Comparison of ENCODE assay signal across 1 cellular context in genomic region chr7:192701-193536, GRCh38.
TF ChIP-seq lines count a peak whose summit lies in the region.

No MANE protein-coding gene starts in this region.

TF ChIP-seq in HepG2, 621 proteins besides CTCF, POLR2A, EP300 and RAD21 (continued from another document and continues in another):
- TF ChIP-seq ZNF609 (CRISPR knock-in tag; IDR thresholded peaks at IDR 0.05; ENCODE audit: borderline replicate concordance) (no peak), YY1 (IDR thresholded peaks at IDR 0.05; ENCODE audit: insufficient read depth, insufficient replicate concordance, low read depth, low read length) (peak; percentile 33), MAZ (IDR thresholded peaks at IDR 0.05; ENCODE audit: borderline replicate concordance, low read depth, low read length) (no peak), MAZ (CRISPR knock-in tag; IDR thresholded peaks at IDR 0.05; ENCODE audit: low read depth) (no peak), NFE2 (CRISPR knock-in tag; IDR thresholded peaks at IDR 0.05) (no peak), ZNF687 (CRISPR knock-in tag; IDR thresholded peaks at IDR 0.05) (no peak; the same call in 1 of the 2 replicates), SCMH1 (CRISPR knock-in tag; IDR thresholded peaks at IDR 0.05; ENCODE audit: borderline replicate concordance) (no peak), GFI1 (CRISPR knock-in tag; IDR thresholded peaks at IDR 0.05; ENCODE audit: borderline replicate concordance) (no peak), MIER2 (CRISPR knock-in tag; IDR thresholded peaks at IDR 0.05) (no peak), ZBTB42 (CRISPR knock-in tag; IDR thresholded peaks at IDR 0.05) (no peak), SKI (IDR thresholded peaks at IDR 0.05; ENCODE audit: partially characterized antibody) (peak; percentile 25), PLSCR1 (CRISPR knock-in tag; IDR thresholded peaks at IDR 0.05; ENCODE audit: borderline replicate concordance) (no peak), ZNF17 (CRISPR knock-in tag; IDR thresholded peaks at IDR 0.05) (no peak), ZFP82 (CRISPR knock-in tag; IDR thresholded peaks at IDR 0.05; ENCODE audit: borderline replicate concordance) (no peak), ZNF441 (CRISPR knock-in tag; IDR thresholded peaks at IDR 0.05; ENCODE audit: borderline replicate concordance) (0 out of 2 replicates have a peak, but pooled peaks have one; percentile 35), RNF2 (conservative IDR thresholded peaks at IDR 0.05; ENCODE audit: low read depth) (0 out of 2 replicates have a peak, but pooled peaks have one; percentile 33), SRY (CRISPR knock-in tag; IDR thresholded peaks at IDR 0.05) (0 out of 2 replicates have a peak, but pooled peaks have one; percentile 10), TBX3 (IDR thresholded peaks at IDR 0.05; ENCODE audit: borderline replicate concordance) (no peak), ZNF33A (CRISPR knock-in tag; IDR thresholded peaks at IDR 0.05; ENCODE audit: borderline replicate concordance) (no peak), KDM6A (CRISPR knock-in tag; IDR thresholded peaks at IDR 0.05; ENCODE audit: low read depth) (no peak), ZBTB43 (CRISPR knock-in tag; conservative IDR thresholded peaks at IDR 0.05) (no peak; the same call in 1 of the 2 replicates), CC2D1A (CRISPR knock-in tag; IDR thresholded peaks at IDR 0.05) (no peak), TFDP1 (CRISPR knock-in tag; IDR thresholded peaks at IDR 0.05; ENCODE audit: borderline replicate concordance) (peak; percentile 12; the same call in 1 of the 2 replicates), GZF1 (CRISPR knock-in tag; IDR thresholded peaks at IDR 0.05) (no peak), GABPB1 (CRISPR knock-in tag; IDR thresholded peaks at IDR 0.05) (no peak), SNRNP70 (IDR thresholded peaks at IDR 0.05; ENCODE audit: low read depth, low read length) (no peak), ZNF564 (CRISPR knock-in tag; IDR thresholded peaks at IDR 0.05) (0 out of 2 replicates have a peak, but pooled peaks have one; percentile 31), ZKSCAN5 (CRISPR knock-in tag; IDR thresholded peaks at IDR 0.05) (no peak), EED (CRISPR knock-in tag; IDR thresholded peaks at IDR 0.05) (no peak)
- TF ChIP-seq, protein P1, sequence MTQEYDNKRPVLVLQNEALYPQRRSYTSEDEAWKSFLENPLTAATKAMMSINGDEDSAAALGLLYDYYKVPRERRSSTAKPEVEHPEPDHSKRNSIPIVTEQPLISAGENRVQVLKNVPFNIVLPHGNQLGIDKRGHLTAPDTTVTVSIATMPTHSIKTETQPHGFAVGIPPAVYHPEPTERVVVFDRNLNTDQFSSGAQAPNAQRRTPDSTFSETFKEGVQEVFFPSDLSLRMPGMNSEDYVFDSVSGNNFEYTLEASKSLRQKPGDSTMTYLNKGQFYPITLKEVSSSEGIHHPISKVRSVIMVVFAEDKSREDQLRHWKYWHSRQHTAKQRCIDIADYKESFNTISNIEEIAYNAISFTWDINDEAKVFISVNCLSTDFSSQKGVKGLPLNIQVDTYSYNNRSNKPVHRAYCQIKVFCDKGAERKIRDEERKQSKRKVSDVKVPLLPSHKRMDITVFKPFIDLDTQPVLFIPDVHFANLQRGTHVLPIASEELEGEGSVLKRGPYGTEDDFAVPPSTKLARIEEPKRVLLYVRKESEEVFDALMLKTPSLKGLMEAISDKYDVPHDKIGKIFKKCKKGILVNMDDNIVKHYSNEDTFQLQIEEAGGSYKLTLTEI (CRISPR knock-in tag; conservative IDR thresholded peaks at IDR 0.05): no peak
- TF ChIP-seq, protein P2, sequence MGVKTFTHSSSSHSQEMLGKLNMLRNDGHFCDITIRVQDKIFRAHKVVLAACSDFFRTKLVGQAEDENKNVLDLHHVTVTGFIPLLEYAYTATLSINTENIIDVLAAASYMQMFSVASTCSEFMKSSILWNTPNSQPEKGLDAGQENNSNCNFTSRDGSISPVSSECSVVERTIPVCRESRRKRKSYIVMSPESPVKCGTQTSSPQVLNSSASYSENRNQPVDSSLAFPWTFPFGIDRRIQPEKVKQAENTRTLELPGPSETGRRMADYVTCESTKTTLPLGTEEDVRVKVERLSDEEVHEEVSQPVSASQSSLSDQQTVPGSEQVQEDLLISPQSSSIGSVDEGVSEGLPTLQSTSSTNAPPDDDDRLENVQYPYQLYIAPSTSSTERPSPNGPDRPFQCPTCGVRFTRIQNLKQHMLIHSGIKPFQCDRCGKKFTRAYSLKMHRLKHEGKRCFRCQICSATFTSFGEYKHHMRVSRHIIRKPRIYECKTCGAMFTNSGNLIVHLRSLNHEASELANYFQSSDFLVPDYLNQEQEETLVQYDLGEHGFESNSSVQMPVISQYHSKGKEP (CRISPR knock-in tag; IDR thresholded peaks at IDR 0.05): no peak
- TF ChIP-seq, protein P3, sequence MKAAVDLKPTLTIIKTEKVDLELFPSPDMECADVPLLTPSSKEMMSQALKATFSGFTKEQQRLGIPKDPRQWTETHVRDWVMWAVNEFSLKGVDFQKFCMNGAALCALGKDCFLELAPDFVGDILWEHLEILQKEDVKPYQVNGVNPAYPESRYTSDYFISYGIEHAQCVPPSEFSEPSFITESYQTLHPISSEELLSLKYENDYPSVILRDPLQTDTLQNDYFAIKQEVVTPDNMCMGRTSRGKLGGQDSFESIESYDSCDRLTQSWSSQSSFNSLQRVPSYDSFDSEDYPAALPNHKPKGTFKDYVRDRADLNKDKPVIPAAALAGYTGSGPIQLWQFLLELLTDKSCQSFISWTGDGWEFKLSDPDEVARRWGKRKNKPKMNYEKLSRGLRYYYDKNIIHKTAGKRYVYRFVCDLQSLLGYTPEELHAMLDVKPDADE (CRISPR knock-in tag; IDR thresholded peaks at IDR 0.05): no peak
- TF ChIP-seq, protein P4, sequence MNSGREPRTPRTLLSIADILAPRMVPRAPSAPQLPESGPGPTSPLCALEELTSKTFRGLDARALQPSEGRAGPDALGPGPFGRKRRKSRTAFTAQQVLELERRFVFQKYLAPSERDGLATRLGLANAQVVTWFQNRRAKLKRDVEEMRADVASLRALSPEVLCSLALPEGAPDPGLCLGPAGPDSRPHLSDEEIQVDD (CRISPR knock-in tag; IDR thresholded peaks at IDR 0.05; ENCODE audit: borderline replicate concordance): no peak
- TF ChIP-seq, protein P5, sequence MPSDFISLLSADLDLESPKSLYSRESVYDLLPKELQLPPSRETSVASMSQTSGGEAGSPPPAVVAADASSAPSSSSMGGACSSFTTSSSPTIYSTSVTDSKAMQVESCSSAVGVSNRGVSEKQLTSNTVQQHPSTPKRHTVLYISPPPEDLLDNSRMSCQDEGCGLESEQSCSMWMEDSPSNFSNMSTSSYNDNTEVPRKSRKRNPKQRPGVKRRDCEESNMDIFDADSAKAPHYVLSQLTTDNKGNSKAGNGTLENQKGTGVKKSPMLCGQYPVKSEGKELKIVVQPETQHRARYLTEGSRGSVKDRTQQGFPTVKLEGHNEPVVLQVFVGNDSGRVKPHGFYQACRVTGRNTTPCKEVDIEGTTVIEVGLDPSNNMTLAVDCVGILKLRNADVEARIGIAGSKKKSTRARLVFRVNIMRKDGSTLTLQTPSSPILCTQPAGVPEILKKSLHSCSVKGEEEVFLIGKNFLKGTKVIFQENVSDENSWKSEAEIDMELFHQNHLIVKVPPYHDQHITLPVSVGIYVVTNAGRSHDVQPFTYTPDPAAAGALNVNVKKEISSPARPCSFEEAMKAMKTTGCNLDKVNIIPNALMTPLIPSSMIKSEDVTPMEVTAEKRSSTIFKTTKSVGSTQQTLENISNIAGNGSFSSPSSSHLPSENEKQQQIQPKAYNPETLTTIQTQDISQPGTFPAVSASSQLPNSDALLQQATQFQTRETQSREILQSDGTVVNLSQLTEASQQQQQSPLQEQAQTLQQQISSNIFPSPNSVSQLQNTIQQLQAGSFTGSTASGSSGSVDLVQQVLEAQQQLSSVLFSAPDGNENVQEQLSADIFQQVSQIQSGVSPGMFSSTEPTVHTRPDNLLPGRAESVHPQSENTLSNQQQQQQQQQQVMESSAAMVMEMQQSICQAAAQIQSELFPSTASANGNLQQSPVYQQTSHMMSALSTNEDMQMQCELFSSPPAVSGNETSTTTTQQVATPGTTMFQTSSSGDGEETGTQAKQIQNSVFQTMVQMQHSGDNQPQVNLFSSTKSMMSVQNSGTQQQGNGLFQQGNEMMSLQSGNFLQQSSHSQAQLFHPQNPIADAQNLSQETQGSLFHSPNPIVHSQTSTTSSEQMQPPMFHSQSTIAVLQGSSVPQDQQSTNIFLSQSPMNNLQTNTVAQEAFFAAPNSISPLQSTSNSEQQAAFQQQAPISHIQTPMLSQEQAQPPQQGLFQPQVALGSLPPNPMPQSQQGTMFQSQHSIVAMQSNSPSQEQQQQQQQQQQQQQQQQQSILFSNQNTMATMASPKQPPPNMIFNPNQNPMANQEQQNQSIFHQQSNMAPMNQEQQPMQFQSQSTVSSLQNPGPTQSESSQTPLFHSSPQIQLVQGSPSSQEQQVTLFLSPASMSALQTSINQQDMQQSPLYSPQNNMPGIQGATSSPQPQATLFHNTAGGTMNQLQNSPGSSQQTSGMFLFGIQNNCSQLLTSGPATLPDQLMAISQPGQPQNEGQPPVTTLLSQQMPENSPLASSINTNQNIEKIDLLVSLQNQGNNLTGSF (CRISPR knock-in tag; IDR thresholded peaks at IDR 0.05): no peak
